15 cellular contexts compared by ENCODE assay signal in genomic region chr17:45436625-45437460, GRCh38.
"Had no signal": no experiment of that assay in that cellular context is flagged by ENCODE, and none has a peak within 500 bp of the region (broad histone marks: within the 10 kb centered on the region; RNA-seq: fewer than 3 reads in every experiment).

No MANE protein-coding gene starts in this region.

- H3K4me3 ChIP-seq: adrenal gland, mucosa of descending colon, psoas muscle had no signal

- H3K9me3 ChIP-seq: adrenal gland, mucosa of descending colon, psoas muscle had no signal

- H3K27me3 ChIP-seq: adrenal gland had no signal

- ATAC-seq: activated T-helper 17 cell treated with anti-CD3 and anti-CD28 coated beads, Interleukin-2, amount 50 U/mL, for 72 hours; left cardiac atrium; mucosa of descending colon; naive thymus-derived CD8-positive, alpha-beta T cell; psoas muscle; sciatic nerve had no signal

- DNase-seq: activated B cell treated with CpG ODN at 0.5 μM for 24 hours; activated CD4-positive, alpha-beta T cell treated with anti-CD3 and anti-CD28 coated beads, Interleukin-2, amount 10 ng/mL, durations not matched to agents 7 days and 5 days; activated naive CD4-positive, alpha-beta T cell treated with anti-CD3 and anti-CD28 coated beads, Interleukin-2, amount 50 U/mL, for 16 hours; activated T-cell treated with anti-CD3 and anti-CD28 coated beads for 4 hours; adrenal gland; dermis blood vessel endothelial cell; left cardiac atrium; occipital lobe; psoas muscle; stimulated activated CD4-positive, alpha-beta T cell treated with anti-CD3 and anti-CD28 coated beads, Interleukin-12 subunit alpha, Interleukin-12 subunit beta, amount 100 ng/mL, for 4 hours; stimulated activated naive CD4-positive, alpha-beta T cell treated with Interleukin-2 at 50 U/mL for 16 hours had no signal

- H3K27ac ChIP-seq: adrenal gland, psoas muscle had no signal
